ENCODE assay signal across 10 cellular contexts in the genomic region with DNA sequence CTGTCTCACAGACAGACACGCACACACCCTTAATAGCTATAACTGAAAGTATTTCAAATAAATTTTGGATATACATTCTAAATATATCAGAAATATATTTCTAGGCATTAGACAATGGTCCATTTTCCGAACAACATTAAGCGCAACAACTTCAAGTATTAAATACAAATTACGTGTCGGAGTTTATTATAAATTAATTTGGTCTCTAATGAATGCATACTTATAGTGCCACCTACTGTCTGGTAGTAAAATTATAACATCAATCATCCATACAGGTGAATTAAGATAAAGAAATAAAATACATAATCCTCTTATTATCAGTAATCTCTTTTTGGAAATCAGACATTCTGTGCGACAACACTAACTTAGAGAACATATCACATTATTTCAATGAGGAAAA. TPM values are rescaled to one million over a fixed set of nuclear protein-coding genes. Genes with fewer than 3 reads are reported as not detected.
A peak's percentile ranks its signal among the peaks of the same experiment; 100 is the strongest.
DNase-seq lines count a peak whose midpoint lies in the region; ATAC-seq and TF ChIP-seq lines count a peak whose summit lies in the region.
"Had no signal": no experiment of that assay in that cellular context is flagged by ENCODE, and none has a peak within 500 bp of the region (broad histone marks: within the 10 kb centered on the region; RNA-seq: fewer than 3 reads in every experiment).

No MANE protein-coding gene starts in this region.

- no peaks in the 10 kb centered on the region for H3K27me3 ChIP-seq in gastrocnemius medialis
- H3K27me3 ChIP-seq: MG63 had no signal

- DNase-seq in DMS 273 (lab: John Stamatoyannopoulos, UW; ENCODE audit: unreplicated experiment): peak; percentile 18
- no peak for DNase-seq in DMS 273 treated with DMSO at 0.1 percent for 48 hours (lab: John Stamatoyannopoulos, UW)
- DNase-seq in NCI-H446 treated with DMSO at 0.1 percent for 48 hours (lab: John Stamatoyannopoulos, UW): peak; percentile 5
- no peak for DNase-seq in endothelial cell (ENCODE audit: low spot score)
- no peak for DNase-seq in gastrocnemius medialis
- DNase-seq in natural killer cell: no peak
- DNase-seq: MG63; stimulated activated CD4-positive, alpha-beta T cell treated with anti-CD3 and anti-CD28 coated beads, Interleukin-4, amount 100 ng/mL, for 1 hour had no signal

- H3K27me3 Mint-ChIP-seq in endothelial cell (ENCODE audit: unreplicated experiment) (no peaks in the 10 kb centered on the region), natural killer cell (ENCODE audit: low read depth in 2 of 2) (peaks cover 0 to 12% of the 10 kb centered on the region in 2 donors)

- no peaks in the 10 kb centered on the region for H3K9me3 ChIP-seq in gastrocnemius medialis
- H3K9me3 ChIP-seq: MG63 had no signal

- TF ChIP-seq CTCF in endothelial cell (IDR thresholded peaks at IDR 0.05; ENCODE audit: unreplicated experiment) (peak; percentile 54), gastrocnemius medialis (IDR thresholded peaks at IDR 0.05 in 4 of 5, conservative IDR thresholded peaks at IDR 0.05 in 1 of 5) (peak; percentile 25 to 64 (median 45)), natural killer cell (IDR thresholded peaks at IDR 0.05) (no peak)

- no peaks in the 10 kb centered on the region for H3K4me1 Mint-ChIP-seq in endothelial cell (ENCODE audit: unreplicated experiment)
- H3K4me1 Mint-ChIP-seq in natural killer cell: no peaks in the 10 kb centered on the region

- in situ Hi-C loops in gastrocnemius medialis (cut with MboI; ENCODE audit: low sequenced_read_pairs in 4 of 4): loop anchor here in 2 of 4 donors (5.0 to 10.0 kb wide), 2 partner anchors 322 to 324 kb away; no protein-coding TSS in a partner anchor

- H3K36me3 ChIP-seq in gastrocnemius medialis: no peaks in the 10 kb centered on the region
- H3K36me3 ChIP-seq: MG63 had no signal

- H3K36me3 Mint-ChIP-seq in endothelial cell (ENCODE audit: low read depth, unreplicated experiment) (no peaks in the 10 kb centered on the region), natural killer cell (no peaks in the 10 kb centered on the region)

- intact Hi-C loops in gastrocnemius medialis (cut with DNase I; ENCODE audit: low total_unique reads): loop anchor here (2.0 kb wide), 1 partner anchor 320 kb away; no protein-coding TSS in a partner anchor
- intact Hi-C loops in natural killer cell (cut with micrococcal nuclease): no loop called here

- H3K4me3 Mint-ChIP-seq in endothelial cell (ENCODE audit: unreplicated experiment): no peak overlapping the region
- H3K4me3 Mint-ChIP-seq in natural killer cell: no peak overlapping the region

- H3K9me3 Mint-ChIP-seq in endothelial cell (ENCODE audit: unreplicated experiment): peaks cover 7% of the 10 kb centered on the region
- no peaks in the 10 kb centered on the region for H3K9me3 Mint-ChIP-seq in natural killer cell

- no peaks in the 10 kb centered on the region for H3K4me1 ChIP-seq in gastrocnemius medialis

- ATAC-seq in gastrocnemius medialis: no peak
- ATAC-seq in HG03025 (IDR thresholded peaks at IDR 0.05; ENCODE audit: low FRiP score, unreplicated experiment): no peak
- ATAC-seq in GM21786 (IDR thresholded peaks at IDR 0.05; ENCODE audit: unreplicated experiment): no peak
- ATAC-seq in natural killer cell: no peak

- no peak overlapping the region for H3K4me3 ChIP-seq in gastrocnemius medialis
- H3K4me3 ChIP-seq: MG63 had no signal

- no peak for TF ChIP-seq POLR2A in gastrocnemius medialis (IDR thresholded peaks at IDR 0.05)

- H3K27ac ChIP-seq in gastrocnemius medialis: no peak overlapping the region

- H3K27ac Mint-ChIP-seq in endothelial cell (ENCODE audit: unreplicated experiment) (no peak overlapping the region), natural killer cell (no peak overlapping the region)

RNA-seq across cellular contexts. Expression of a gene that starts 27.2 kb away (rescaled TPM):
- 26.5 TPM for total RNA-seq in endothelial cell (ENCODE audit: unreplicated experiment)
- total RNA-seq in gastrocnemius medialis: 10 to 100 TPM; 28.2 to 33.4 (median 29.8) TPM
- 10 to 100 TPM in 2 of 3 donors, 1 to 10 TPM in 1; 10.0 to 19.8 (median 13.7) TPM for total RNA-seq in natural killer cell

Comparison
In these comparisons a context has a peak if more than half of its experiments do, and no peak if none do; other contexts are left out.
1. DNase-seq: peak in DMS 273 (single experiment) and NCI-H446 treated with DMSO at 0.1 percent for 48 hours (single experiment); none in DMS 273 treated with DMSO at 0.1 percent for 48 hours (single experiment), endothelial cell (single experiment), gastrocnemius medialis (0 of 2) and natural killer cell (single experiment).